In genomic region chr3:50652709-50653108, GRCh38 we compare ENCODE assay signal across 7 cellular contexts. TPM values are rescaled to one million over a fixed set of nuclear protein-coding genes. Genes with fewer than 3 reads are reported as not detected.
DNase-seq lines count a peak whose midpoint lies in the region; ATAC-seq, FAIRE-seq and TF ChIP-seq lines count a peak whose summit lies in the region.

No MANE protein-coding gene starts in this region.

- H3K4me1 Mint-ChIP-seq in activated naive CD8-positive, alpha-beta T cell treated with anti-CD3 and anti-CD28 coated beads for 36 hours: peaks cover 29% of the 10 kb centered on the region
- peaks cover 0 to 5% of the 10 kb centered on the region in 2 donors for H3K4me1 Mint-ChIP-seq in stimulated activated naive B cell treated with anti-CD40 and anti-IgM and Interleukin-4, amounts not matched to agents 10 μg/mL and 1 μg/mL and 100 μg/mL, for 72 hours

- H3K27ac ChIP-seq in SJCRH30 (no peak overlapping the region), keratinocyte (ENCODE audit: control insufficient read depth, insufficient read depth, low read length) (no peak overlapping the region)

- H4K20me1 ChIP-seq in keratinocyte (ENCODE audit: control insufficient read depth, extremely low read depth, insufficient read depth, low read length): no peaks in the 10 kb centered on the region

- H3K36me3 Mint-ChIP-seq in activated naive CD8-positive, alpha-beta T cell treated with anti-CD3 and anti-CD28 coated beads for 36 hours: peaks cover 5% of the 10 kb centered on the region
- peaks cover 3 to 4% of the 10 kb centered on the region in 2 donors for H3K36me3 Mint-ChIP-seq in stimulated activated naive B cell treated with anti-CD40 and anti-IgM and Interleukin-4, amounts not matched to agents 10 μg/mL and 1 μg/mL and 100 μg/mL, for 72 hours

- H3K9me3 Mint-ChIP-seq in activated naive CD8-positive, alpha-beta T cell treated with anti-CD3 and anti-CD28 coated beads for 36 hours: no peaks in the 10 kb centered on the region
- no peaks in the 10 kb centered on the region for H3K9me3 Mint-ChIP-seq in stimulated activated naive B cell treated with anti-CD40 and anti-IgM and Interleukin-4, amounts not matched to agents 10 μg/mL and 1 μg/mL and 100 μg/mL, for 72 hours

- H3K9me3 ChIP-seq in SJCRH30 (replicated peaks): no peaks in the 10 kb centered on the region
- H3K9me3 ChIP-seq in keratinocyte (ENCODE audit: control insufficient read depth, low read depth, low read length): no peaks in the 10 kb centered on the region

- peak; percentile 40 to 55 for DNase-seq in SJCRH30
- DNase-seq in activated naive CD8-positive, alpha-beta T cell treated with anti-CD3 and anti-CD28 coated beads for 36 hours: peak; percentile 47
- DNase-seq in keratinocyte (ENCODE audit: low read depth, low spot score): no peak
- peak; percentile 35 for DNase-seq in stimulated activated naive B cell treated with anti-CD40 and anti-IgM and Interleukin-4, amounts not matched to agents 10 μg/mL and 1 μg/mL and 100 μg/mL, for 72 hours
- no peak for DNase-seq in NCI-H226
- DNase-seq in midbrain (lab: John Stamatoyannopoulos, UW): no peak

- H3K27me3 ChIP-seq in SJCRH30 (no peaks in the 10 kb centered on the region), keratinocyte (ENCODE audit: control insufficient read depth, extremely low read depth, insufficient read depth, low read length) (no peaks in the 10 kb centered on the region)

- H3K4me1 ChIP-seq in SJCRH30: no peaks in the 10 kb centered on the region
- H3K4me1 ChIP-seq in keratinocyte (ENCODE audit: control insufficient read depth, extremely low read depth, insufficient read depth, low read length): peaks cover 5% of the 10 kb centered on the region

- no peaks in the 10 kb centered on the region for H3K79me2 ChIP-seq in keratinocyte (ENCODE audit: control insufficient read depth, insufficient read depth, low read length)

- peak overlapping the region; percentile 23 for H3K27ac Mint-ChIP-seq in activated naive CD8-positive, alpha-beta T cell treated with anti-CD3 and anti-CD28 coated beads for 36 hours
- H3K27ac Mint-ChIP-seq in stimulated activated naive B cell treated with anti-CD40 and anti-IgM and Interleukin-4, amounts not matched to agents 10 μg/mL and 1 μg/mL and 100 μg/mL, for 72 hours: peak overlapping the region; percentile 26

- no peak overlapping the region for H3K9ac ChIP-seq in keratinocyte (ENCODE audit: control insufficient read depth, extremely low read depth, insufficient read depth, low read length)

- H3K4me3 ChIP-seq in SJCRH30 (no peak overlapping the region), keratinocyte (ENCODE audit: control insufficient read depth in 2 of 3, extremely low read depth in 1 of 3, insufficient read depth in 2 of 3, low read depth in 1 of 3, low read length in 3 of 3) (no peak overlapping the region)

- FAIRE-seq in keratinocyte (lab: Jason Lieb, UNC): peak; percentile 68

- dilution Hi-C loops in keratinocyte (cut with MboI; ENCODE audit: extremely low pct_ligation_motif_present, low sequenced_read_pairs): no loop called here

- no peak overlapping the region for H3K4me2 ChIP-seq in keratinocyte (ENCODE audit: control insufficient read depth, extremely low read depth, insufficient read depth, low read depth, low read length)

- TF ChIP-seq CTCF in keratinocyte (optimal IDR thresholded peaks at IDR 0.05 in 1 of 3, IDR thresholded peaks at IDR 0.05 in 1 of 3, conservative IDR thresholded peaks at IDR 0.05 in 1 of 3; ENCODE audit: extremely low read depth in 1 of 3, insufficient read depth in 2 of 3, low read length in 3 of 3): peak; percentile 55 to 86 (median 63)

- no peaks in the 10 kb centered on the region for H3K9me1 ChIP-seq in keratinocyte (ENCODE audit: control insufficient read depth, extremely low read depth, insufficient read depth, low read length)

- ATAC-seq in GM19463 (IDR thresholded peaks at IDR 0.05; ENCODE audit: unreplicated experiment): peak; percentile 45
- ATAC-seq in stimulated activated naive B cell treated with anti-CD40 and anti-IgM and Interleukin-4, amounts not matched to agents 10 μg/mL and 1 μg/mL and 100 μg/mL, for 72 hours (replicated peaks): peak; percentile 72 to 76

- no peaks in the 10 kb centered on the region for H3K27me3 Mint-ChIP-seq in activated naive CD8-positive, alpha-beta T cell treated with anti-CD3 and anti-CD28 coated beads for 36 hours
- H3K27me3 Mint-ChIP-seq in stimulated activated naive B cell treated with anti-CD40 and anti-IgM and Interleukin-4, amounts not matched to agents 10 μg/mL and 1 μg/mL and 100 μg/mL, for 72 hours: no peaks in the 10 kb centered on the region

- H3K36me3 ChIP-seq in SJCRH30: no peaks in the 10 kb centered on the region
- peaks cover 6% of the 10 kb centered on the region in 2 experiments for H3K36me3 ChIP-seq in keratinocyte (ENCODE audit: control insufficient read depth in 2 of 2, extremely low read depth in 1 of 2, insufficient read depth in 2 of 2, low read length in 2 of 2)

- no peak overlapping the region for H2AFZ ChIP-seq in keratinocyte (ENCODE audit: control insufficient read depth, low read length)

- no peak overlapping the region for H3K4me3 Mint-ChIP-seq in activated naive CD8-positive, alpha-beta T cell treated with anti-CD3 and anti-CD28 coated beads for 36 hours
- no peak overlapping the region for H3K4me3 Mint-ChIP-seq in stimulated activated naive B cell treated with anti-CD40 and anti-IgM and Interleukin-4, amounts not matched to agents 10 μg/mL and 1 μg/mL and 100 μg/mL, for 72 hours

RNA-seq across cellular contexts. Expression of gene DOCK3, which starts 22.0 kb away (rescaled TPM):
- total RNA-seq in SJCRH30 (2014; rRNA removed; shearing (Covaris generic)): 0.08 TPM in 2 replicates
- 1 to 10 TPM; 1.9 to 2.1 TPM for total RNA-seq in activated naive CD8-positive, alpha-beta T cell treated with anti-CD3 and anti-CD28 coated beads for 36 hours
- 0.10 to 0.28 TPM (median 0.11 TPM) in 3 replicates for polyA plus RNA-seq in keratinocyte
- 0.79 TPM for polyA plus RNA-seq in keratinocyte (2011; ENCODE audit: low read depth)
- 0.18 and 0.19 TPM in 2 replicates for polyA plus RNA-seq in keratinocyte (2011; cell fraction: cytosol; rRNA removed)
- polyA plus RNA-seq in keratinocyte (2011; cell fraction: nucleus; rRNA removed): 1.6 and 1.9 TPM in 2 replicates
- polyA plus RNA-seq in keratinocyte (2012; ENCODE audit: low replicate concordance): 0.13 and 1.1 TPM in 2 replicates
- 0.30 to 0.66 TPM (median 0.38 TPM) in 3 replicates for polyA minus RNA-seq in keratinocyte
- not detected for polyA minus RNA-seq in keratinocyte (2011; cell fraction: cytosol; rRNA and poly(A)+ RNA removed)
- polyA minus RNA-seq in keratinocyte (2011; cell fraction: nucleus; rRNA and poly(A)+ RNA removed): 1.1 and 1.9 TPM in 2 replicates

RNA-seq across cellular contexts. Expression of gene MAPKAPK3, which starts 35.8 kb away (rescaled TPM):
- total RNA-seq in SJCRH30 (2014; rRNA removed; shearing (Covaris generic)): 24.1 and 24.2 TPM in 2 replicates
- total RNA-seq in activated naive CD8-positive, alpha-beta T cell treated with anti-CD3 and anti-CD28 coated beads for 36 hours: 100 to 1,000 TPM; 166 to 171 TPM
- polyA plus RNA-seq in keratinocyte: 134 to 172 TPM (median 148 TPM) in 3 replicates
- 29.2 TPM for polyA plus RNA-seq in keratinocyte (2011; ENCODE audit: low read depth)
- 140 and 168 TPM in 2 replicates for polyA plus RNA-seq in keratinocyte (2011; cell fraction: cytosol; rRNA removed)
- polyA plus RNA-seq in keratinocyte (2011; cell fraction: nucleus; rRNA removed): 73.7 and 78.1 TPM in 2 replicates
- polyA plus RNA-seq in keratinocyte (2012; ENCODE audit: low replicate concordance): 61.7 and 126 TPM in 2 replicates
- 148 to 206 TPM (median 152 TPM) in 3 replicates for polyA minus RNA-seq in keratinocyte
- 85.2 TPM for polyA minus RNA-seq in keratinocyte (2011; cell fraction: cytosol; rRNA and poly(A)+ RNA removed)
- polyA minus RNA-seq in keratinocyte (2011; cell fraction: nucleus; rRNA and poly(A)+ RNA removed): 36.5 and 51.9 TPM in 2 replicates

RNA-seq across cellular contexts. Expression of gene CISH, which starts 41.1 kb away (rescaled TPM):
- total RNA-seq in SJCRH30 (2014; rRNA removed; shearing (Covaris generic)): 8.4 and 8.6 TPM in 2 replicates
- total RNA-seq in activated naive CD8-positive, alpha-beta T cell treated with anti-CD3 and anti-CD28 coated beads for 36 hours: 100 to 1,000 TPM; 192 to 193 TPM
- polyA plus RNA-seq in keratinocyte: 1.8 to 3.5 TPM (median 2.8 TPM) in 3 replicates
- polyA plus RNA-seq in keratinocyte (2011; ENCODE audit: low read depth): 0.77 TPM
- 2.3 and 4.2 TPM in 2 replicates for polyA plus RNA-seq in keratinocyte (2011; cell fraction: cytosol; rRNA removed)
- polyA plus RNA-seq in keratinocyte (2011; cell fraction: nucleus; rRNA removed): 4.7 and 7.4 TPM in 2 replicates
- 3.6 and 6.7 TPM in 2 replicates for polyA plus RNA-seq in keratinocyte (2012; ENCODE audit: low replicate concordance)
- polyA minus RNA-seq in keratinocyte: 3.8 to 7.1 TPM (median 4.2 TPM) in 3 replicates
- 6.9 TPM for polyA minus RNA-seq in keratinocyte (2011; cell fraction: cytosol; rRNA and poly(A)+ RNA removed)
- polyA minus RNA-seq in keratinocyte (2011; cell fraction: nucleus; rRNA and poly(A)+ RNA removed): 3.2 and 3.4 TPM in 2 replicates

Comparison
In these comparisons a context has a peak if more than half of its experiments do, and no peak if none do; other contexts are left out.
1. DNase-seq: peak in SJCRH30 (2 of 2), activated naive CD8-positive, alpha-beta T cell treated with anti-CD3 and anti-CD28 coated beads for 36 hours (single experiment) and stimulated activated naive B cell treated with anti-CD40 and anti-IgM and Interleukin-4, amounts not matched to agents 10 μg/mL and 1 μg/mL and 100 μg/mL, for 72 hours (single experiment); none in keratinocyte (single experiment), NCI-H226 (single experiment) and midbrain (single experiment).
2. RNA of gene CISH, which starts 41.1 kb away (total RNA-seq): 192 to 193 TPM in activated naive CD8-positive, alpha-beta T cell treated with anti-CD3 and anti-CD28 coated beads for 36 hours; 8.4 to 8.6 TPM in SJCRH30; every median in the first group is over 10 times any median in the second.